26 cellular contexts compared by ENCODE assay signal in the genomic region with DNA sequence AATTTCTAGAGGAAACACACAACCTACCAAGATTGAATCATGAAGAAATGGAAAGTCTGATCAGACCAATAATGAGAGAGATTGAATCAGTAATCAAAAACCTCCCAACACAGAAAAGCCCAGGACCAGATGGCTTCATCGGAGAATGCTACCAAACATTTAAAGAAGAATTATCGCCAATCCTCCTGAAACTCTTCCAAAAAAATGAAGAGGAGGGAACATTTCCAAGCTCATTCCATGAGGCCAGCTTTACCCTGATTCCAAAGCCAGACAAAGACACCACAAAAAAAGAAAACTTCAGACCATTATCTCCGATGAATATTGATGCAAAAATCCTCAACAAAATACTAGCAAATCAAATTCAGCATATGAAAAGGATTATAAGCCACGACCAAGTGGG.
DNase-seq lines count a peak whose midpoint lies in the region; ATAC-seq and TF ChIP-seq lines count a peak whose summit lies in the region.
"Had no signal": no experiment of that assay in that cellular context is flagged by ENCODE, and none has a peak within 500 bp of the region (broad histone marks: within the 10 kb centered on the region; RNA-seq: fewer than 3 reads in every experiment).

No MANE protein-coding gene starts in this region.

- POLR2A ChIA-PET in Caco-2 (lab: Charles Lee), result no interaction called here

- H3K9me3 Mint-ChIP-seq in Caco-2 (ENCODE audit: unreplicated experiment), result no peaks in the 10 kb centered on the region

- TF ChIP-seq CTCF in RWPE2 (IDR thresholded peaks at IDR 0.05; ENCODE audit: poor library complexity, severe bottlenecking) (no peak), smooth muscle cell (IDR thresholded peaks at IDR 0.05; ENCODE audit: borderline replicate concordance, insufficient read depth, poor library complexity, severe bottlenecking) (no peak), Caco-2 (IDR thresholded peaks at IDR 0.05; ENCODE audit: insufficient read depth in 1 of 2, low read depth in 1 of 2, low read length in 1 of 2, severe bottlenecking in 1 of 2, unreplicated experiment in 1 of 2) (no peak)

- no TSS peak for BruUV-seq in Caco-2 (replicated peaks; lab: Mats Ljungman, UMichigan)

- no peak for ATAC-seq in RWPE2 (ENCODE audit: low read depth)
- ATAC-seq: GM12878, K562, PC-3, Right ventricle myocardium inferior, SK-N-SH treated with all-trans-retinoic acid at 6 μM for 48 hours had no signal

- H3K27ac Mint-ChIP-seq in Caco-2 (ENCODE audit: unreplicated experiment), result no peak overlapping the region
- H3K27ac Mint-ChIP-seq: CD4-positive, alpha-beta T cell had no signal

- H3K79me2 ChIP-seq in smooth muscle cell (ENCODE audit: low read depth), result peaks cover 66% of the 10 kb centered on the region

- in situ Hi-C loops in G401 (cut with HindIII; ENCODE audit: low sequenced_read_pairs), result no loop called here

- CTCF ChIA-PET in Caco-2 (lab: Charles Lee), result no interaction called here

- peaks cover 18% of the 10 kb centered on the region for H3F3A ChIP-seq in smooth muscle cell (ENCODE audit: low read depth)

- H3K9me3 ChIP-seq in RWPE2 (ENCODE audit: severe bottlenecking) (peaks cover 2% of the 10 kb centered on the region), smooth muscle cell (replicated peaks; ENCODE audit: low read depth) (no peaks in the 10 kb centered on the region), Caco-2 (no peaks in the 10 kb centered on the region)

- H3K27me3 ChIP-seq in RWPE2 (ENCODE audit: insufficient read depth, poor library complexity, severe bottlenecking) (no peaks in the 10 kb centered on the region), smooth muscle cell (ENCODE audit: low read depth) (no peaks in the 10 kb centered on the region), Caco-2 (replicated peaks; ENCODE audit: control insufficient read depth, insufficient read depth, low read length) (no peaks in the 10 kb centered on the region)
- H3K27me3 ChIP-seq: BLaER1 treated with 17β-estradiol and CSF1 and Interleukin-3, amounts not matched to agents 10 nM and 100 nM; SJCRH30 had no signal

- no peak overlapping the region for H3K9ac ChIP-seq in smooth muscle cell (ENCODE audit: low read depth)
- H3K9ac ChIP-seq: BLaER1 treated with 17β-estradiol and CSF1 and Interleukin-3, amounts not matched to agents 10 nM and 100 nM had no signal

- H3K27ac ChIP-seq in RWPE2 (ENCODE audit: poor library complexity, severe bottlenecking) (peak overlapping the region; percentile 3), smooth muscle cell (ENCODE audit: low read depth) (peak overlapping the region; percentile 33)
- H3K27ac ChIP-seq: BLaER1 treated with 17β-estradiol and CSF1 and Interleukin-3, amounts not matched to agents 10 nM and 100 nM; SJCRH30 had no signal

- H2AFZ ChIP-seq in smooth muscle cell (ENCODE audit: low read depth), result no peak overlapping the region

- H3K4me3 ChIP-seq in RWPE2 (ENCODE audit: severe bottlenecking), result no peak overlapping the region
- H3K4me3 ChIP-seq in smooth muscle cell, result no peak overlapping the region
- H3K4me3 ChIP-seq in Caco-2 (ENCODE audit: low read depth, low read length), result no peak overlapping the region
- H3K4me3 ChIP-seq: BLaER1 treated with 17β-estradiol and CSF1 and Interleukin-3, amounts not matched to agents 10 nM and 100 nM; GM12878; K562; SJCRH30 had no signal

- H3K36me3 Mint-ChIP-seq in Caco-2 (ENCODE audit: insufficient read depth, unreplicated experiment), result peaks cover 43% of the 10 kb centered on the region

- intact Hi-C loops in Caco-2 (cut with micrococcal nuclease; ENCODE audit: unreplicated experiment), result no loop called here

- H3K4me1 Mint-ChIP-seq in Caco-2 (ENCODE audit: low read depth, unreplicated experiment), result no peaks in the 10 kb centered on the region

- H4K20me1 ChIP-seq in smooth muscle cell (ENCODE audit: low read depth), result peaks cover 76% of the 10 kb centered on the region
- H4K20me1 ChIP-seq: BLaER1 treated with 17β-estradiol and CSF1 and Interleukin-3, amounts not matched to agents 10 nM and 100 nM had no signal

- no peak overlapping the region for H3K4me2 ChIP-seq in smooth muscle cell
- H3K4me2 ChIP-seq: BLaER1 treated with 17β-estradiol and CSF1 and Interleukin-3, amounts not matched to agents 10 nM and 100 nM had no signal

- peak; percentile 55 for DNase-seq in G401 (ENCODE audit: low spot score)
- no peak for DNase-seq in RWPE2 (ENCODE audit: low spot score)
- DNase-seq in fibroblast of gingiva (ENCODE audit: low read depth), result peak; percentile 24
- DNase-seq in smooth muscle cell (lab: John Stamatoyannopoulos, UW; ENCODE audit: unreplicated experiment), result no peak
- no peak for DNase-seq in hepatic stellate cell (ENCODE audit: low spot score)
- no peak for DNase-seq in Caco-2
- no peak for DNase-seq in UCSD-AML1 (lab: John Stamatoyannopoulos, UW; ENCODE audit: unreplicated experiment)
- DNase-seq: AML-193; CD4-positive, alpha-beta T cell; DMS53; MV-4-11; NCI-H1105; NCI-H1436 treated with DMSO at 0.1 percent for 48 hours; NCI-H187 treated with DMSO at 0.1 percent for 48 hours; NCI-H2171 treated with DMSO at 0.1 percent for 48 hours; NCI-H345; NCI-H524 treated with DMSO at 0.1 percent for 48 hours; NCI-H82; NK-92 treated with Interleukin-12 subunit alpha and Interleukin-12 subunit beta, amount 100 ng/mL, for 24 hours; PC-3; SJCRH30 had no signal

- H3K4me3 Mint-ChIP-seq in Caco-2 (ENCODE audit: unreplicated experiment), result no peak overlapping the region
- H3K4me3 Mint-ChIP-seq: CD4-positive, alpha-beta T cell had no signal

- H3K27me3 Mint-ChIP-seq in Caco-2 (ENCODE audit: insufficient read depth, unreplicated experiment), result no peaks in the 10 kb centered on the region

- peaks cover 89% of the 10 kb centered on the region for H3K36me3 ChIP-seq in RWPE2 (ENCODE audit: low read depth)
- peaks cover 35% of the 10 kb centered on the region for H3K36me3 ChIP-seq in smooth muscle cell (ENCODE audit: low read depth)
- H3K36me3 ChIP-seq in Caco-2 (ENCODE audit: control insufficient read depth, insufficient read depth, low read length), result no peaks in the 10 kb centered on the region

- no peaks in the 10 kb centered on the region for H3K4me1 ChIP-seq in RWPE2 (ENCODE audit: insufficient read depth, poor library complexity, severe bottlenecking)
- no peaks in the 10 kb centered on the region for H3K4me1 ChIP-seq in smooth muscle cell (ENCODE audit: low read depth)
- H3K4me1 ChIP-seq in Caco-2, result no peaks in the 10 kb centered on the region
- H3K4me1 ChIP-seq: SJCRH30 had no signal

- 91% methylated on average over 4 of the region's 4 CpGs for WGBS in smooth muscle cell (ENCODE audit: low lambda C conversion rate)

Comparison
In these comparisons a context has a peak if more than half of its experiments do, and no peak if none do; other contexts are left out.
1. DNase-seq: peak in G401 (single experiment) and fibroblast of gingiva (single experiment); none in RWPE2 (single experiment), smooth muscle cell (single experiment), hepatic stellate cell (single experiment), Caco-2 (0 of 2) and UCSD-AML1 (single experiment).